ENCODE assay signal across 8 cellular contexts in the genomic region with DNA sequence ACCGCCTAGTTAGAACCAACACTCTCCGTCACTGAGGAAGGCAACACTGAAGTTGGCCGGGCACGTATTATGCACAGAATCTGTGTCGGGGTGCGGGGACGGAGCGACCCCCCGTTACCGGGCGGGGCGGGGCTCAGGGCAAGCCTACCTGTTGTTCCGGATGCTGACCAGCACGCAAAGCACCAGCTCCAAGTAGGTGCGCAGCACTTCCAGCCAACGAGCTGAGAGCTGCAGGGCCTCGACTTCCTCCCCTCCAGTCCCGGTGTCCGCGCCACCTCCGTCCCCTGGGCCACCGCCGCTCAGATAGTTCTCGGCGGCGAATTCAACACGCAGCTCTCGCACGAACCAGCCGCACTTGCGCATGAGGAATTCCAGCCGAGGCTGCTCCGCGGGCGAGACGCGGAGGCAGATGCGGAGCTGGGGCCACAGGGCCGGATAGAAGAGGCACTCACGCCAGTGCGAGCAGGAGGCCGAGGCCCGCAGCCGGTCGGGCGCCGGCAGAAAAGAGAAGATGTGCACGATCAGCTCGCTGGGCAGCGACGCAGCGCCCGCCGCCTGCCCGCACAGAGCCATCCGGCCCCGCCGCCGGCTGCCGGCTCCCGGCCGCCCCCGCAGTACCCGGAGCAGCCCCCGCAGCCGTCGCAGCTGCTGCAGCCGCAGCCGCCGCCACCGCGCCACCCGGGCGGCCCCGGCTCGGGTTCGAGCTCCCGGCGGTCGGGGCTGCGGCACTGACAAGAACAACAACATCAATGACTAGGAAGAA.
A peak's percentile ranks its signal among the peaks of the same experiment; 100 is the strongest.
DNase-seq lines count a peak whose midpoint lies in the region; ATAC-seq and TF ChIP-seq lines count a peak whose summit lies in the region.

No MANE protein-coding gene starts in this region.

- H3K27ac ChIP-seq in DND-41 (ENCODE audit: low read length) (peak overlapping the region; percentile 98), HL-60 (replicated peaks) (peak overlapping the region; percentile 98), WERI-Rb-1 (peak overlapping the region; percentile 99)

- H3K9ac ChIP-seq in DND-41 (ENCODE audit: low read depth, low read length), result peak overlapping the region; percentile 78

- no peaks in the 10 kb centered on the region for H3K9me3 Mint-ChIP-seq in central memory CD8-positive, alpha-beta T cell

- H3K4me2 ChIP-seq in DND-41 (ENCODE audit: insufficient read depth, low read length), result peak overlapping the region; percentile 73

- H4K20me1 ChIP-seq in DND-41 (ENCODE audit: insufficient read depth, low read length), result peaks cover 29% of the 10 kb centered on the region

- TF ChIP-seq CTCF in DND-41 (IDR thresholded peaks at IDR 0.05; ENCODE audit: borderline replicate concordance, extremely low read depth, low read length, poor library complexity, severe bottlenecking) (no peak), HL-60 (IDR thresholded peaks at IDR 0.05; ENCODE audit: insufficient read depth, low read length) (no peak), WERI-Rb-1 (IDR thresholded peaks at IDR 0.05; ENCODE audit: low read depth, low read length) (no peak)

- H3K4me1 Mint-ChIP-seq in central memory CD8-positive, alpha-beta T cell, result peaks cover 46% of the 10 kb centered on the region

- H3K36me3 Mint-ChIP-seq in central memory CD8-positive, alpha-beta T cell (ENCODE audit: insufficient read depth), result peaks cover 21% of the 10 kb centered on the region

- peak overlapping the region; percentile 92 for H2AFZ ChIP-seq in DND-41 (ENCODE audit: low read depth, low read length)

- H3K9me3 ChIP-seq in DND-41 (ENCODE audit: insufficient read depth, low read length, severe bottlenecking) (no peaks in the 10 kb centered on the region), WERI-Rb-1 (ENCODE audit: severe bottlenecking) (no peaks in the 10 kb centered on the region)

- no peaks in the 10 kb centered on the region for H3K27me3 Mint-ChIP-seq in central memory CD8-positive, alpha-beta T cell

- H3K27me3 ChIP-seq in DND-41 (ENCODE audit: insufficient read depth, low read length, poor library complexity) (no peaks in the 10 kb centered on the region), HL-60 (ENCODE audit: insufficient read depth, poor library complexity, severe bottlenecking) (no peaks in the 10 kb centered on the region), WERI-Rb-1 (ENCODE audit: insufficient read depth, low read depth, severe bottlenecking) (no peaks in the 10 kb centered on the region)

- H3K27ac Mint-ChIP-seq in central memory CD8-positive, alpha-beta T cell (ENCODE audit: low read depth), result peak overlapping the region; percentile 100

- peak; percentile 36 for DNase-seq in DND-41
- peak in 1 of 2 experiments; percentile 52 for DNase-seq in HL-60 (ENCODE audit: low read depth in 1 of 2, low spot score in 1 of 2)
- peak; percentile 29 for DNase-seq in WERI-Rb-1
- DNase-seq in central memory CD8-positive, alpha-beta T cell (ENCODE audit: low spot score in 2 of 2), result peak; percentile 37 to 38
- DNase-seq in left kidney (ENCODE audit: low read depth, low spot score), result peak; percentile 77
- peak; percentile 37 for DNase-seq in stimulated activated CD4-positive, alpha-beta T cell treated with anti-CD3 and anti-CD28 coated beads, Interleukin-4, amount 100 ng/mL, for 1 hour
- DNase-seq in NCI-H128 (lab: John Stamatoyannopoulos, UW; ENCODE audit: unreplicated experiment), result no peak

- peak overlapping the region; percentile 96 for H3K4me3 Mint-ChIP-seq in central memory CD8-positive, alpha-beta T cell

- peak overlapping the region; percentile 78 to 80 for H3K4me3 ChIP-seq in DND-41 (ENCODE audit: low read depth in 1 of 2, low read length in 2 of 2)
- peak overlapping the region; percentile 96 for H3K4me3 ChIP-seq in HL-60 (replicated peaks; ENCODE audit: insufficient read depth, low read length)
- H3K4me3 ChIP-seq in WERI-Rb-1 (ENCODE audit: low read depth, low read length), result peak overlapping the region; percentile 79

- peaks cover 52% of the 10 kb centered on the region for H3K79me2 ChIP-seq in DND-41 (ENCODE audit: insufficient read depth, low read length)

- H3K36me3 ChIP-seq in DND-41 (ENCODE audit: insufficient read depth, low read length) (peaks cover 3% of the 10 kb centered on the region), WERI-Rb-1 (no peaks in the 10 kb centered on the region; the same call in 1 of the 2 replicates)

- ATAC-seq in DND-41 (ENCODE audit: insufficient read depth, low read depth) (peak; percentile 7; the same call in 1 of the 3 replicates), GM19468 (IDR thresholded peaks at IDR 0.05; ENCODE audit: extremely low read depth, unreplicated experiment) (peak; percentile 4)
- ATAC-seq in central memory CD8-positive, alpha-beta T cell (replicated peaks; ENCODE audit: extremely low read depth, poor library complexity, severe bottlenecking), result peak; percentile 6

- peaks cover 43% of the 10 kb centered on the region for H3K4me1 ChIP-seq in DND-41 (ENCODE audit: insufficient read depth, low read length)
